Comparison of ENCODE assay signal across 21 cellular contexts in genomic region chr5:109725135-109725534, GRCh38. TPM values are rescaled to one million over a fixed set of nuclear protein-coding genes. Genes with fewer than 3 reads are reported as not detected.
DNase-seq lines count a peak whose midpoint lies in the region; ATAC-seq, FAIRE-seq and TF ChIP-seq lines count a peak whose summit lies in the region.
"Had no signal": no experiment of that assay in that cellular context is flagged by ENCODE, and none has a peak within 500 bp of the region (broad histone marks: within the 10 kb centered on the region; RNA-seq: fewer than 3 reads in every experiment).

No MANE protein-coding gene starts in this region.

- no peak overlapping the region for H2AFZ ChIP-seq in K562 (ENCODE audit: low read depth, low read length)

- no peak for TF ChIP-seq POLR2A in K562 (conservative IDR thresholded peaks at IDR 0.05)

- H3K9me3 ChIP-seq in K562 (replicated peaks; ENCODE audit: control insufficient read depth, insufficient read depth, low read depth, low read length) (no peaks in the 10 kb centered on the region), mucosa of descending colon (no peaks in the 10 kb centered on the region)
- H3K9me3 ChIP-seq: BE2C, HAP-1 had no signal

- TF ChIP-seq RAD21 in K562 (CRISPR knock-in tag; conservative IDR thresholded peaks at IDR 0.05 in 1 of 2, IDR thresholded peaks at IDR 0.05 in 1 of 2) = no peak

- peaks cover 17% of the 10 kb centered on the region for H3K36me3 Mint-ChIP-seq in effector memory CD8-positive, alpha-beta T cell (ENCODE audit: insufficient read depth)

- no peaks in the 10 kb centered on the region for H3K27me3 Mint-ChIP-seq in effector memory CD8-positive, alpha-beta T cell
- H3K27me3 Mint-ChIP-seq: CD4-positive, CD25-positive, alpha-beta regulatory T cell; CD8-positive, alpha-beta memory T cell had no signal

- FAIRE-seq in K562 (lab: Jason Lieb, UNC) = no peak
- FAIRE-seq: GM12891, GM18507, H1 had no signal

- no peaks in the 10 kb centered on the region for H3K27me3 ChIP-seq in K562 (ENCODE audit: control insufficient read depth in 2 of 2, insufficient read depth in 2 of 2, low read length in 2 of 2)
- H3K27me3 ChIP-seq: BE2C had no signal

- no peak for TF ChIP-seq EP300 in K562 (IDR thresholded peaks at IDR 0.05; ENCODE audit: low read length)

- no peaks in the 10 kb centered on the region for H3K9me1 ChIP-seq in K562 (ENCODE audit: control insufficient read depth, insufficient read depth, low read length)

- TF ChIP-seq CTCF in K562 (IDR thresholded peaks at IDR 0.05 in 2 of 3, conservative IDR thresholded peaks at IDR 0.05 in 1 of 3; ENCODE audit: insufficient read depth in 2 of 3, low read depth in 1 of 3, low read length in 3 of 3) (no peak), mucosa of descending colon (IDR thresholded peaks at IDR 0.05) (no peak)

- intact Hi-C loops in K562 (cut with micrococcal nuclease) (no loop called here), mucosa of descending colon (cut with DNase I, micrococcal nuclease) (no loop called here)

- BruUV-seq in K562 (replicated peaks; lab: Mats Ljungman, UMichigan) = no TSS peak

- CTCF ChIA-PET in K562 (lab: Yijun Ruan, JAX; ENCODE audit: low intra/inter-chr PET ratio) = no interaction called here

- no peak overlapping the region for H3K4me2 ChIP-seq in K562 (ENCODE audit: insufficient read depth, low read length)
- H3K4me2 ChIP-seq: KMS-11 had no signal

- no peak overlapping the region for H3K4me3 Mint-ChIP-seq in effector memory CD8-positive, alpha-beta T cell
- H3K4me3 Mint-ChIP-seq: CD4-positive, CD25-positive, alpha-beta regulatory T cell; CD8-positive, alpha-beta memory T cell had no signal

- 95% methylated on average over 2 of the region's 2 CpGs for WGBS in K562 (ENCODE audit: insufficient coverage, low coverage, missing lambda C conversion rate)

- no peaks in the 10 kb centered on the region for H3K9me3 Mint-ChIP-seq in effector memory CD8-positive, alpha-beta T cell
- H3K9me3 Mint-ChIP-seq: CD8-positive, alpha-beta memory T cell had no signal

- H3K4me1 ChIP-seq in K562 (replicated peaks in 1 of 2; ENCODE audit: control insufficient read depth in 2 of 2, insufficient read depth in 2 of 2, low read length in 2 of 2) (no peaks in the 10 kb centered on the region; a peak in 1 of 5 replicates), mucosa of descending colon (ENCODE audit: low read depth) (no peaks in the 10 kb centered on the region)
- H3K4me1 ChIP-seq: BE2C, HAP-1 had no signal

- H3K4me3 ChIP-seq in K562 (no peak overlapping the region), mucosa of descending colon (no peak overlapping the region)
- H3K4me3 ChIP-seq: HAP-1 had no signal

- peaks cover 8 to 38% of the 10 kb centered on the region in 2 donors for H3K4me1 Mint-ChIP-seq in effector memory CD8-positive, alpha-beta T cell (ENCODE audit: low read depth in 2 of 2)

- POLR2A ChIA-PET in K562 (lab: Yijun Ruan, JAX) = no interaction called here

- no peaks in the 10 kb centered on the region; the same call in 2 of the 3 replicates for H3K36me3 ChIP-seq in K562 (ENCODE audit: control insufficient read depth, insufficient read depth, low read length)
- H3K36me3 ChIP-seq in mucosa of descending colon (ENCODE audit: low read depth) = no peaks in the 10 kb centered on the region
- H3K36me3 ChIP-seq: BE2C, HAP-1 had no signal

- H3K27ac Mint-ChIP-seq in effector memory CD8-positive, alpha-beta T cell = no peak overlapping the region
- H3K27ac Mint-ChIP-seq: CD4-positive, CD25-positive, alpha-beta regulatory T cell had no signal

- no peak for DNase-seq in K562 (ENCODE audit: extremely low read depth in 1 of 4, low spot score in 3 of 4)
- DNase-seq in left lobe of liver (ENCODE audit: low spot score) = no peak
- no peak for DNase-seq in mucosa of descending colon
- no peak for DNase-seq in effector memory CD8-positive, alpha-beta T cell
- DNase-seq: ACHN; BE2C; C1 segment of cervical spinal cord; CD4-positive, CD25-positive, alpha-beta regulatory T cell; CD8-positive, alpha-beta memory T cell; COR-L47; DMS 273 treated with DMSO at 0.1 percent for 48 hours; DMS53; DND-41; EL had no signal

- no peak overlapping the region for H3K27ac ChIP-seq in K562 (ENCODE audit: extremely low read depth, low read depth, low read length)
- H3K27ac ChIP-seq: KMS-11 had no signal

- peak; percentile 63 for ATAC-seq in K562
- peak; percentile 67 for ATAC-seq in left lobe of liver
- ATAC-seq in mucosa of descending colon = peak; percentile 47
- ATAC-seq in HG02870 (IDR thresholded peaks at IDR 0.05; ENCODE audit: unreplicated experiment) = no peak
- no peak for ATAC-seq in effector memory CD8-positive, alpha-beta T cell (replicated peaks)
- ATAC-seq in HG03175 (IDR thresholded peaks at IDR 0.05; ENCODE audit: unreplicated experiment) = no peak

- peaks cover 6% of the 10 kb centered on the region; the same call in 1 of the 3 replicates for H3K79me2 ChIP-seq in K562 (ENCODE audit: control insufficient read depth, insufficient read depth, low read length)

- no peak overlapping the region for H3K9ac ChIP-seq in K562 (ENCODE audit: insufficient read depth in 1 of 2, low read depth in 2 of 2, low read length in 2 of 2)
- H3K9ac ChIP-seq: KMS-11 had no signal

- in situ Hi-C loops in K562 (cut with MboI) = no loop called here

- no peaks in the 10 kb centered on the region for H4K20me1 ChIP-seq in K562 (replicated peaks; ENCODE audit: control insufficient read depth, insufficient read depth, low read length)

TF ChIP-seq in K562, 482 proteins besides CTCF, POLR2A, EP300 and RAD21:
- TF ChIP-seq MYNN (IDR thresholded peaks at IDR 0.05) = no peak
- TF ChIP-seq MYNN (CRISPR knock-in tag; IDR thresholded peaks at IDR 0.05) = no peak
- no peak for TF ChIP-seq ZBTB2 (IDR thresholded peaks at IDR 0.05)
- TF ChIP-seq DNMT1 (IDR thresholded peaks at IDR 0.05) = no peak
- no peak for TF ChIP-seq FOXK2 (conservative IDR thresholded peaks at IDR 0.05 in 1 of 2, IDR thresholded peaks at IDR 0.05 in 1 of 2; ENCODE audit: low read depth in 2 of 2)
- TF ChIP-seq, protein P1, sequence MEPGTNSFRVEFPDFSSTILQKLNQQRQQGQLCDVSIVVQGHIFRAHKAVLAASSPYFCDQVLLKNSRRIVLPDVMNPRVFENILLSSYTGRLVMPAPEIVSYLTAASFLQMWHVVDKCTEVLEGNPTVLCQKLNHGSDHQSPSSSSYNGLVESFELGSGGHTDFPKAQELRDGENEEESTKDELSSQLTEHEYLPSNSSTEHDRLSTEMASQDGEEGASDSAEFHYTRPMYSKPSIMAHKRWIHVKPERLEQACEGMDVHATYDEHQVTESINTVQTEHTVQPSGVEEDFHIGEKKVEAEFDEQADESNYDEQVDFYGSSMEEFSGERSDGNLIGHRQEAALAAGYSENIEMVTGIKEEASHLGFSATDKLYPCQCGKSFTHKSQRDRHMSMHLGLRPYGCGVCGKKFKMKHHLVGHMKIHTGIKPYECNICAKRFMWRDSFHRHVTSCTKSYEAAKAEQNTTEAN (CRISPR knock-in tag; IDR thresholded peaks at IDR 0.05) = no peak
TF ChIP-seq in K562: peak in this region for 0.

RNA-seq across cellular contexts. Expression of gene MAN2A1, which starts 35.4 kb away (rescaled TPM):
- total RNA-seq in K562 (2011; cell fraction: chromatin; rRNA removed; ENCODE audit: low replicate concordance) = 49.3 and 133 TPM in 2 replicates
- 34.5 and 44.9 TPM in 2 replicates for total RNA-seq in K562 (2011; cell fraction: nucleolus; rRNA removed)
- 56.6 and 71.8 TPM in 2 replicates for total RNA-seq in K562 (2011; cell fraction: nucleoplasm; rRNA removed)
- 18.7 and 20.9 TPM in 2 replicates for total RNA-seq in K562 (2014; rRNA removed)
- 32.0 and 33.4 TPM in 2 replicates for total RNA-seq in K562 (2014; rRNA removed; fragmentation: Illumina TruSeq; extraction: Trizol)
- total RNA-seq in K562 (2015; rRNA removed; fragmentation: Illumina TruSeq; extraction: Trizol) = 28.9 and 29.0 TPM in 2 replicates
- total RNA-seq in K562 (2021) = 25.8 and 25.9 TPM in 2 replicates
- 26.0 and 31.4 TPM in 2 replicates for polyA plus RNA-seq in K562 (2011; rRNA removed)
- 6.3 and 9.5 TPM in 2 replicates for polyA plus RNA-seq in K562 (2011; cell fraction: cytosol; rRNA removed)
- polyA plus RNA-seq in K562 (2011; cell fraction: nucleus; rRNA removed) = 34.5 and 43.8 TPM in 2 replicates
- polyA plus RNA-seq in K562 (2012) = 11.9 and 17.3 TPM in 2 replicates
- polyA plus RNA-seq in K562 (2014; fragmentation: Illumina TruSeq; extraction: Trizol) = 15.4 and 19.8 TPM in 2 replicates
- 1 to 10 TPM; 5.2 to 8.2 TPM for polyA plus RNA-seq in K562 (2014; fragmentation: Nextera tagmentation; extraction: Ambion mirVana)
- polyA plus RNA-seq in K562 (2014; rRNA removed) = 10.9 and 15.1 TPM in 2 replicates
- polyA minus RNA-seq in K562 (2011; rRNA and poly(A)+ RNA removed) = 76.8 and 82.8 TPM in 2 replicates
- 20.2 and 32.8 TPM in 2 replicates for polyA minus RNA-seq in K562 (2011; cell fraction: cytosol; rRNA and poly(A)+ RNA removed)
- polyA minus RNA-seq in K562 (2011; cell fraction: nucleus; rRNA and poly(A)+ RNA removed) = 87.9 and 133 TPM in 2 replicates
- 59.9 TPM for total RNA-seq in left lobe of liver
- 10 to 100 TPM; 56.8 to 88.7 (median 75.1) TPM for total RNA-seq in mucosa of descending colon

Comparison
In these comparisons a context has a peak if more than half of its experiments do, and no peak if none do; other contexts are left out.
1. ATAC-seq: peak in K562 (single experiment), left lobe of liver (single experiment) and mucosa of descending colon (single experiment); none in HG02870 (single experiment), effector memory CD8-positive, alpha-beta T cell (single experiment) and HG03175 (single experiment).